Comparison of ENCODE assay signal across 14 cellular contexts in genomic region chr7:84548366-84549085, GRCh38.
DNase-seq lines count a peak whose midpoint lies in the region; ATAC-seq and TF ChIP-seq lines count a peak whose summit lies in the region.
"Had no signal": no experiment of that assay in that cellular context is flagged by ENCODE, and none has a peak within 500 bp of the region (broad histone marks: within the 10 kb centered on the region; RNA-seq: fewer than 3 reads in every experiment).

No MANE protein-coding gene starts in this region.

- H3K9me1 ChIP-seq in IMR-90 (ENCODE audit: insufficient read depth, low read length): no peaks in the 10 kb centered on the region; the same call in 1 of the 2 replicates

- peak overlapping the region in 1 of 2 experiments; percentile 12; a peak in 1 of 4 replicates for H4K8ac ChIP-seq in IMR-90 (ENCODE audit: low read depth in 2 of 2, low read length in 2 of 2)
- no peak overlapping the region for H4K8ac ChIP-seq in mesendoderm (ENCODE audit: low read depth, low read length)

- H2BK20ac ChIP-seq in IMR-90 (ENCODE audit: low read depth, low read length): peak overlapping the region; percentile 82; the same call in 1 of the 2 replicates

- H2AFZ ChIP-seq in IMR-90 (replicated peaks; ENCODE audit: low read length, poor library complexity): no peak overlapping the region

- H2BK5ac ChIP-seq in IMR-90 (ENCODE audit: low read depth, low read length, poor library complexity, severe bottlenecking): peak overlapping the region; percentile 40
- H2BK5ac ChIP-seq in mesendoderm (ENCODE audit: low read length): no peak overlapping the region

- no peaks in the 10 kb centered on the region for H3K36me3 Mint-ChIP-seq in endodermal cell (ENCODE audit: low read depth)
- H3K36me3 Mint-ChIP-seq: activated naive CD8-positive, alpha-beta T cell treated with anti-CD3 and anti-CD28 coated beads for 36 hours had no signal

- peak overlapping the region; percentile 48; the same call in 1 of the 2 replicates for H3K4me2 ChIP-seq in IMR-90 (ENCODE audit: low read depth, low read length)
- H3K4me2 ChIP-seq in mesendoderm (ENCODE audit: low read length): no peak overlapping the region

- no TSS peak for BruUV-seq in IMR-90 (replicated peaks; lab: Mats Ljungman, UMichigan)

- dilution Hi-C loops in IMR-90 (cut with HindIII; ENCODE audit: low sequenced_read_pairs, unreplicated experiment): no loop called here

- H3K56ac ChIP-seq in IMR-90 (ENCODE audit: extremely low read depth, insufficient read depth, low read length): no peak overlapping the region
- no peak overlapping the region for H3K56ac ChIP-seq in mesendoderm (ENCODE audit: low read length)

- no peaks in the 10 kb centered on the region; the same call in 1 of the 2 replicates for H3K9me3 ChIP-seq in IMR-90 (ENCODE audit: control insufficient read depth, insufficient read depth, low read length)
- H3K9me3 ChIP-seq in endodermal cell (ENCODE audit: control insufficient read depth, low read length): no peaks in the 10 kb centered on the region
- H3K9me3 ChIP-seq: vagina had no signal

- H3K27me3 ChIP-seq in IMR-90 (ENCODE audit: control insufficient read depth, insufficient read depth, low read length) (no peaks in the 10 kb centered on the region), endodermal cell (ENCODE audit: control insufficient read depth, insufficient read depth, low read length, poor library complexity, severe bottlenecking) (no peaks in the 10 kb centered on the region), mesendoderm (ENCODE audit: insufficient read depth, low read length, poor library complexity) (no peaks in the 10 kb centered on the region)
- H3K27me3 ChIP-seq: vagina had no signal

- H3K27ac ChIP-seq in IMR-90 (ENCODE audit: insufficient read depth, low read length): no peak overlapping the region
- H3K27ac ChIP-seq in endodermal cell (ENCODE audit: low read depth, low read length): peak overlapping the region; percentile 10
- no peak overlapping the region for H3K27ac ChIP-seq in mesendoderm (ENCODE audit: low read depth, low read length)
- H3K27ac ChIP-seq: vagina had no signal

- H2BK120ac ChIP-seq in IMR-90 (ENCODE audit: low read depth, low read length) (peak overlapping the region; percentile 60; the same call in 1 of the 2 replicates), mesendoderm (ENCODE audit: low read depth, low read length) (no peak overlapping the region)

- H3K79me1 ChIP-seq in IMR-90 (ENCODE audit: low read depth in 1 of 2, low read length in 2 of 2) (no peaks in the 10 kb centered on the region), mesendoderm (ENCODE audit: low read length) (no peaks in the 10 kb centered on the region)

- TF ChIP-seq POLR2A in IMR-90 (IDR thresholded peaks at IDR 0.05; ENCODE audit: low read depth, low read length): no peak

- no peaks in the 10 kb centered on the region for H4K20me1 ChIP-seq in IMR-90 (ENCODE audit: insufficient read depth, low read length)

- no peak overlapping the region for H3K4me3 Mint-ChIP-seq in endodermal cell
- H3K4me3 Mint-ChIP-seq: activated naive CD8-positive, alpha-beta T cell treated with anti-CD3 and anti-CD28 coated beads for 36 hours; T-helper 2 cell treated with Interferon-gamma antibody and Interleukin-4, amounts not matched to agents 5 μg/mL and 100 μg/mL, for 36 hours had no signal

- H3K27ac Mint-ChIP-seq in endodermal cell: no peak overlapping the region
- H3K27ac Mint-ChIP-seq: activated naive CD8-positive, alpha-beta T cell treated with anti-CD3 and anti-CD28 coated beads for 36 hours; T-helper 2 cell treated with Interferon-gamma antibody and Interleukin-4, amounts not matched to agents 5 μg/mL and 100 μg/mL, for 36 hours had no signal

- H3K23ac ChIP-seq in IMR-90 (ENCODE audit: low read depth, low read length) (peak overlapping the region; percentile 66; the same call in 1 of the 2 replicates), mesendoderm (ENCODE audit: low read length) (no peak overlapping the region)

- POLR2A ChIA-PET in IMR-90 (lab: Charles Lee; ENCODE audit: unreplicated experiment): no interaction called here

- no peak overlapping the region for H3K4me3 ChIP-seq in IMR-90 (ENCODE audit: insufficient read depth, low read depth, low read length)
- no peak overlapping the region for H3K4me3 ChIP-seq in endodermal cell (ENCODE audit: low read length)
- no peak overlapping the region for H3K4me3 ChIP-seq in mesendoderm (ENCODE audit: low read length)
- H3K4me3 ChIP-seq: vagina had no signal

- H3K27me3 Mint-ChIP-seq in endodermal cell (ENCODE audit: insufficient read depth): no peaks in the 10 kb centered on the region
- H3K27me3 Mint-ChIP-seq: activated naive CD8-positive, alpha-beta T cell treated with anti-CD3 and anti-CD28 coated beads for 36 hours had no signal

- CTCF ChIA-PET in IMR-90 (lab: Yijun Ruan, JAX): no interaction called here

- peak; percentile 31 for DNase-seq in AG09319 (ENCODE audit: extremely low read depth, low read depth)
- peak; percentile 73 for DNase-seq in IMR-90
- peak; percentile 39 for DNase-seq in endodermal cell
- DNase-seq in mesendoderm: peak; percentile 81
- no peak for DNase-seq in OCI-M1 (lab: John Stamatoyannopoulos, UW)
- no peak for DNase-seq in UCSD-AML1 (lab: John Stamatoyannopoulos, UW; ENCODE audit: unreplicated experiment)
- DNase-seq in NCI-H2029 (lab: John Stamatoyannopoulos, UW): no peak
- DNase-seq: activated naive CD8-positive, alpha-beta T cell treated with anti-CD3 and anti-CD28 coated beads for 36 hours; KBM-7; NCI-H2029 treated with DMSO at 0.1 percent for 48 hours; stimulated activated CD4-positive, alpha-beta T cell treated with anti-CD3 and anti-CD28 coated beads, Interleukin-12 subunit alpha, Interleukin-12 subunit beta, amount 100 ng/mL, for 4 hours had no signal

- no peak overlapping the region for H3K4ac ChIP-seq in IMR-90 (ENCODE audit: low read depth, low read length)
- H3K4ac ChIP-seq in mesendoderm (ENCODE audit: low read depth, low read length): no peak overlapping the region

- H3K36me3 ChIP-seq in IMR-90 (ENCODE audit: control insufficient read depth, insufficient read depth, low read length) (no peaks in the 10 kb centered on the region), endodermal cell (ENCODE audit: control insufficient read depth, insufficient read depth, low read length) (no peaks in the 10 kb centered on the region), mesendoderm (ENCODE audit: control insufficient read depth, insufficient read depth, low read length) (no peaks in the 10 kb centered on the region)
- H3K36me3 ChIP-seq: vagina had no signal

- H4K91ac ChIP-seq in IMR-90 (ENCODE audit: insufficient read depth, low read depth, low read length): peak overlapping the region; percentile 33; the same call in 1 of the 2 replicates

- H3K79me2 ChIP-seq in mesendoderm (ENCODE audit: control insufficient read depth, insufficient read depth, low read length): no peaks in the 10 kb centered on the region

- peak; percentile 90 for ATAC-seq in IMR-90 (ENCODE audit: low read depth)
- ATAC-seq in HG03039 (IDR thresholded peaks at IDR 0.05; ENCODE audit: unreplicated experiment): no peak

- no peaks in the 10 kb centered on the region for H3K9me3 Mint-ChIP-seq in endodermal cell
- H3K9me3 Mint-ChIP-seq: activated naive CD8-positive, alpha-beta T cell treated with anti-CD3 and anti-CD28 coated beads for 36 hours; T-helper 2 cell treated with Interferon-gamma antibody and Interleukin-4, amounts not matched to agents 5 μg/mL and 100 μg/mL, for 36 hours had no signal

- no peak overlapping the region for H2AK9ac ChIP-seq in IMR-90 (replicated peaks; ENCODE audit: low read depth, low read length, poor library complexity)

- H3K4me1 ChIP-seq in IMR-90 (ENCODE audit: control insufficient read depth, insufficient read depth, low read length) (peaks cover 3% of the 10 kb centered on the region), endodermal cell (ENCODE audit: control insufficient read depth, insufficient read depth, low read length) (no peaks in the 10 kb centered on the region), mesendoderm (ENCODE audit: control insufficient read depth, low read depth, low read length) (peaks cover 2% of the 10 kb centered on the region)
- H3K4me1 ChIP-seq: vagina had no signal

- intact Hi-C loops in IMR-90 (cut with micrococcal nuclease): no loop called here

- no CpG with 5 or more reads among the region's 4 CpGs for WGBS in IMR-90 (ENCODE audit: extremely low coverage in 2 of 2, insufficient read length in 1 of 2), 2 experiments
- 65% methylated on average over 4 of the region's 4 CpGs; no CpG with 5 or more reads in 1 of the 2 experiments for WGBS in endodermal cell (ENCODE audit: insufficient coverage in 1 of 2, insufficient read length in 1 of 2), 2 experiments
- WGBS in mesendoderm (ENCODE audit: extremely low coverage, insufficient coverage, low lambda C conversion rate): no CpG with 5 or more reads among the region's 4 CpGs

- peak overlapping the region; percentile 41 for H2AK5ac ChIP-seq in IMR-90 (ENCODE audit: low read depth, low read length)
- no peak overlapping the region for H2AK5ac ChIP-seq in mesendoderm (ENCODE audit: low read length)

- TF ChIP-seq RAD21 in IMR-90 (IDR thresholded peaks at IDR 0.05; ENCODE audit: low read length): no peak

- H3K9ac ChIP-seq in IMR-90 (ENCODE audit: low read depth, low read length): no peak overlapping the region
- no peak overlapping the region for H3K9ac ChIP-seq in endodermal cell (ENCODE audit: extremely low read depth, low read length, poor library complexity, severe bottlenecking)
- H3K9ac ChIP-seq in mesendoderm (ENCODE audit: low read length): no peak overlapping the region

- H3K18ac ChIP-seq in IMR-90 (ENCODE audit: low read depth, low read length): peak overlapping the region; percentile 90
- H3K18ac ChIP-seq in mesendoderm (ENCODE audit: low read length): no peak overlapping the region

- in situ Hi-C loops in IMR-90 (cut with MboI; ENCODE audit: low sequenced_read_pairs): no loop called here

- peak overlapping the region; percentile 67; the same call in 1 of the 2 replicates for H4K5ac ChIP-seq in IMR-90 (ENCODE audit: low read depth, low read length)
- no peak overlapping the region for H4K5ac ChIP-seq in mesendoderm (ENCODE audit: low read length)

- H3K14ac ChIP-seq in IMR-90 (replicated peaks; ENCODE audit: low read depth, low read length): no peak overlapping the region

- H3K4me1 Mint-ChIP-seq in endodermal cell: peaks cover 13% of the 10 kb centered on the region
- H3K4me1 Mint-ChIP-seq: activated naive CD8-positive, alpha-beta T cell treated with anti-CD3 and anti-CD28 coated beads for 36 hours had no signal

- TF ChIP-seq CTCF in AG09319 (IDR thresholded peaks at IDR 0.05; ENCODE audit: low read depth, low read length) (no peak), IMR-90 (conservative IDR thresholded peaks at IDR 0.05; ENCODE audit: low read depth, low read length) (no peak), endodermal cell (conservative IDR thresholded peaks at IDR 0.05) (no peak)

- H2BK15ac ChIP-seq in IMR-90 (ENCODE audit: low read depth, low read length) (peak overlapping the region; percentile 62; the same call in 1 of the 3 replicates), mesendoderm (replicated peaks; ENCODE audit: low read depth) (no peak overlapping the region)

TF ChIP-seq in IMR-90, 13 proteins besides CTCF, POLR2A, EP300 and RAD21:
- TF ChIP-seq MAFK (IDR thresholded peaks at IDR 0.05; ENCODE audit: low read depth, low read length) (no peak), CEBPB (IDR thresholded peaks at IDR 0.05; ENCODE audit: low read depth, low read length) (peak; percentile 49; the same call in 1 of the 2 replicates)

Comparison
In these comparisons a context has a peak if more than half of its experiments do, and no peak if none do; other contexts are left out.
1. DNase-seq: peak in AG09319 (single experiment), IMR-90 (single experiment), endodermal cell (single experiment) and mesendoderm (single experiment); none in OCI-M1 (single experiment), UCSD-AML1 (single experiment) and NCI-H2029 (single experiment).